Comparison of ENCODE assay signal across 1 cellular context in genomic region chr10:7942859-7943258, GRCh38.
TF ChIP-seq lines count a peak whose summit lies in the region.

No MANE protein-coding gene starts in this region.

TF ChIP-seq in HepG2, 621 proteins besides CTCF, POLR2A, EP300 and RAD21 (continued from another document and continues in another):
- TF ChIP-seq PAXIP1 (CRISPR knock-in tag; conservative IDR thresholded peaks at IDR 0.05) (peak; percentile 50), HCFC1 (IDR thresholded peaks at IDR 0.05; ENCODE audit: low read depth, low read length) (no peak), ZNF512B (CRISPR knock-in tag; IDR thresholded peaks at IDR 0.05; ENCODE audit: borderline replicate concordance) (no peak), CCDC6 (CRISPR knock-in tag; IDR thresholded peaks at IDR 0.05) (no peak), ZFP1 (CRISPR knock-in tag; IDR thresholded peaks at IDR 0.05) (no peak), FOXP4 (CRISPR knock-in tag; IDR thresholded peaks at IDR 0.05) (peak; percentile 67), HDAC2 (CRISPR knock-in tag; IDR thresholded peaks at IDR 0.05) (0 out of 2 replicates have a peak, but pooled peaks have one; percentile 10), ZNF333 (CRISPR knock-in tag; IDR thresholded peaks at IDR 0.05; ENCODE audit: borderline replicate concordance) (no peak), ZBTB26 (CRISPR knock-in tag; IDR thresholded peaks at IDR 0.05; ENCODE audit: borderline replicate concordance) (no peak), FIP1L1 (IDR thresholded peaks at IDR 0.05; ENCODE audit: borderline replicate concordance, insufficient read depth, low read depth, low read length) (no peak), MLX (CRISPR knock-in tag; IDR thresholded peaks at IDR 0.05) (no peak), EZH2 (conservative IDR thresholded peaks at IDR 0.05; ENCODE audit: low read depth, low read length) (no peak), SOX13 (IDR thresholded peaks at IDR 0.05) (no peak), SOX13 (CRISPR knock-in tag; conservative IDR thresholded peaks at IDR 0.05 in 1 of 2, IDR thresholded peaks at IDR 0.05 in 1 of 2) (peak in 1 of 2 experiments; percentile 31; a peak in 1 of 4 replicates), ZNF589 (CRISPR knock-in tag; conservative IDR thresholded peaks at IDR 0.05) (no peak), GTF3A (CRISPR knock-in tag; conservative IDR thresholded peaks at IDR 0.05) (no peak), SOX6 (IDR thresholded peaks at IDR 0.05) (no peak), SOX6 (CRISPR knock-in tag; IDR thresholded peaks at IDR 0.05) (peak; percentile 32; the same call in 1 of the 2 replicates), TOPORS (CRISPR knock-in tag; IDR thresholded peaks at IDR 0.05) (no peak), ZNF572 (CRISPR knock-in tag; IDR thresholded peaks at IDR 0.05) (no peak), SNRNP70 (IDR thresholded peaks at IDR 0.05; ENCODE audit: low read depth, low read length) (no peak), ZKSCAN8 (CRISPR knock-in tag; IDR thresholded peaks at IDR 0.05; ENCODE audit: borderline replicate concordance) (0 out of 2 replicates have a peak, but pooled peaks have one; percentile 20), ZBTB33 (CRISPR knock-in tag; IDR thresholded peaks at IDR 0.05) (no peak), PHF21A (CRISPR knock-in tag; IDR thresholded peaks at IDR 0.05) (peak; percentile 64; the same call in 1 of the 2 replicates), FOXP1 (IDR thresholded peaks at IDR 0.05) (no peak), FOXP1 (CRISPR knock-in tag; IDR thresholded peaks at IDR 0.05) (peak; percentile 71), KLF16 (CRISPR knock-in tag; IDR thresholded peaks at IDR 0.05) (no peak), PTBP1 (IDR thresholded peaks at IDR 0.05; ENCODE audit: low read depth, low read length, poor library complexity, severe bottlenecking) (no peak), ZNF891 (CRISPR knock-in tag; IDR thresholded peaks at IDR 0.05) (no peak), HNF1B (CRISPR knock-in tag; IDR thresholded peaks at IDR 0.05) (peak; percentile 65; the same call in 1 of the 2 replicates), PITX1 (CRISPR knock-in tag; IDR thresholded peaks at IDR 0.05) (peak; percentile 34; the same call in 1 of the 2 replicates), ZNF776 (CRISPR knock-in tag; IDR thresholded peaks at IDR 0.05) (no peak), FLYWCH1 (CRISPR knock-in tag; IDR thresholded peaks at IDR 0.05) (no peak), ZNF235 (CRISPR knock-in tag; IDR thresholded peaks at IDR 0.05; ENCODE audit: borderline replicate concordance) (no peak), ZBTB20 (CRISPR knock-in tag; IDR thresholded peaks at IDR 0.05; ENCODE audit: borderline replicate concordance, low read depth) (no peak), IRX3 (CRISPR knock-in tag; IDR thresholded peaks at IDR 0.05; ENCODE audit: borderline replicate concordance, low read depth) (no peak), ZNF552 (CRISPR knock-in tag; IDR thresholded peaks at IDR 0.05; ENCODE audit: borderline replicate concordance) (no peak), ZNF282 (IDR thresholded peaks at IDR 0.05; ENCODE audit: partially characterized antibody) (no peak), ZNF343 (CRISPR knock-in tag; IDR thresholded peaks at IDR 0.05) (no peak), LBX2 (CRISPR knock-in tag; IDR thresholded peaks at IDR 0.05; ENCODE audit: borderline replicate concordance) (no peak), ZNF781 (CRISPR knock-in tag; IDR thresholded peaks at IDR 0.05; ENCODE audit: borderline replicate concordance, not compliant biosample characterization) (no peak), ZNF296 (CRISPR knock-in tag; conservative IDR thresholded peaks at IDR 0.05) (no peak), ZNF383 (CRISPR knock-in tag; IDR thresholded peaks at IDR 0.05; ENCODE audit: borderline replicate concordance) (no peak), KDM4B (CRISPR knock-in tag; IDR thresholded peaks at IDR 0.05) (no peak), ZSCAN31 (CRISPR knock-in tag; IDR thresholded peaks at IDR 0.05; ENCODE audit: low read depth) (no peak), ZNF574 (CRISPR knock-in tag; IDR thresholded peaks at IDR 0.05) (0 out of 2 replicates have a peak, but pooled peaks have one; percentile 21), ZBTB1 (CRISPR knock-in tag; IDR thresholded peaks at IDR 0.05; ENCODE audit: borderline replicate concordance) (no peak), ELF1 (CRISPR knock-in tag; IDR thresholded peaks at IDR 0.05) (0 out of 2 replicates have a peak, but pooled peaks have one; percentile 9)
